In the genomic region with DNA sequence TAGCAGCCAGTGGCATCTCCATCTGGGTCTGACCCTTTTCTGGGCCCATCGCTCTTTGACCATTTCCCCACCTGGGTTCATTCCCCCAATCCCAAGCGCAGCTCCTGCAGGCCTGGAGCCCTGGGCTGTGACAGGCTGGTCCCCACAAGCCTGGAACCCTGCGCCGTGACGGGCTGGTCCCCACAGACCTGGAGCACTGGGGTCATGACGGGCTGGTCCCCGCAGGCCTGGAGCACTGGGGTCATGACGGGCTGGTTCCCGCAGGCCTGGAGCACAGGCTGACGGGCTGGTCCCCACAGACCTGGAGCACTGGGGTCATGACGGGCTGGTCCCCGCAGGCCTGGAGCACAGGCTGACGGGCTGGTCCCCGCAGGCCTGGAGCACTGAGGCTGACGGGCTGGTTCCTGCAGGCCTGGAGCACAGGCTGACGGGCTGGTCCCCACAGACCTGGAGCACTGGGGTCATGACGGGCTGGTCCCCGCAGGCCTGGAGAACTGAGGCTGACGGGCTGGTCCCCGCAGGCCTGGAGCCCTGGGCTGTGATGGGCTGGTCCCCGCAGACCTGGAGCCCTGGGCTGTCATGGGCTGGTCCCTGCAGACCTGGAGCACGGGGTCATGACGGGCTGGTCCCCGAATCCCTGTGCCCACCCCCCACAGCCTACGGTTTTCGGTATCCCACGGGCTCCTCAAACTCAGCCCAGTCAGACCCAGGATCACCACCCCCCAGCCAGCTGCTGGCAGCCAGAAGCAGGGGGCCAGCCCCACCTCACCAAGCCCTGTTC, we compare ENCODE assay signal across 15 cellular contexts. TPM values are rescaled to one million over a fixed set of nuclear protein-coding genes. Genes with fewer than 3 reads are reported as not detected.
A peak's percentile ranks its signal among the peaks of the same experiment; 100 is the strongest.
DNase-seq lines count a peak whose midpoint lies in the region; ATAC-seq and TF ChIP-seq lines count a peak whose summit lies in the region.
"Had no signal": no experiment of that assay in that cellular context is flagged by ENCODE, and none has a peak within 500 bp of the region (broad histone marks: within the 10 kb centered on the region; RNA-seq: fewer than 3 reads in every experiment).

No MANE protein-coding gene starts in this region.

- peak overlapping the region; percentile 82 for H3K27ac Mint-ChIP-seq in activated T-helper 17 cell treated with anti-CD3 and anti-CD28 coated beads, Interleukin-2, amount 50 U/mL, for 72 hours

- H3K9me3 Mint-ChIP-seq in activated T-helper 17 cell treated with anti-CD3 and anti-CD28 coated beads, Interleukin-2, amount 50 U/mL, for 72 hours = no peaks in the 10 kb centered on the region
- H3K9me3 Mint-ChIP-seq: activated CD4-positive, alpha-beta T cell treated with anti-CD3 and anti-CD28 coated beads, Interleukin-2, amount 10 ng/mL, durations not matched to agents 7 days and 5 days; brain; stimulated activated naive CD8-positive, alpha-beta T cell treated with anti-CD3 and anti-CD28 coated beads, Interleukin-15, amount 100 ng/mL, for 72 hours had no signal

- H3K36me3 Mint-ChIP-seq in activated T-helper 17 cell treated with anti-CD3 and anti-CD28 coated beads, Interleukin-2, amount 50 U/mL, for 72 hours (ENCODE audit: low read depth) = peaks cover 85% of the 10 kb centered on the region
- H3K36me3 Mint-ChIP-seq: brain had no signal

- no peaks in the 10 kb centered on the region for H3K9me3 ChIP-seq in right cardiac atrium (ENCODE audit: control insufficient read depth, low read length)
- H3K9me3 ChIP-seq in lower lobe of right lung = no peaks in the 10 kb centered on the region
- no peaks in the 10 kb centered on the region for H3K9me3 ChIP-seq in aorta (ENCODE audit: control insufficient read depth, low read length)
- H3K9me3 ChIP-seq: HAP-1, vagina had no signal

- 88% methylated on average over 27 of the region's 27 CpGs for WGBS in right cardiac atrium
- WGBS in aorta, 2 donors = 86 to 88% methylated on average over 27 of the region's 27 CpGs

- DNase-seq in right cardiac atrium (peak in 1 of 3 donors; percentile 63), Right ventricle myocardium superior (no peak), lower lobe of right lung (no peak), aorta (peak; percentile 44 to 71), DMS 273 treated with DMSO at 0.1 percent for 48 hours (lab: John Stamatoyannopoulos, UW) (no peak), UCSD-AML1 (lab: John Stamatoyannopoulos, UW; ENCODE audit: unreplicated experiment) (no peak)
- no peak for DNase-seq in central memory CD4-positive, alpha-beta T cell

- peak overlapping the region; percentile 69 for H3K4me3 Mint-ChIP-seq in activated T-helper 17 cell treated with anti-CD3 and anti-CD28 coated beads, Interleukin-2, amount 50 U/mL, for 72 hours
- H3K4me3 Mint-ChIP-seq: activated CD4-positive, alpha-beta T cell treated with anti-CD3 and anti-CD28 coated beads, Interleukin-2, amount 10 ng/mL, durations not matched to agents 7 days and 5 days; brain; stimulated activated naive CD8-positive, alpha-beta T cell treated with anti-CD3 and anti-CD28 coated beads, Interleukin-15, amount 100 ng/mL, for 72 hours had no signal

- intact Hi-C loops in right cardiac atrium (cut with DNase I) = loop anchor here in 3 of 4 donors (5.0 to 10.0 kb wide), 4 partner anchors 60 to 140 kb away; no protein-coding TSS in a partner anchor
- intact Hi-C loops in Right ventricle myocardium superior (cut with DNase I) = loop anchor here (2.0 to 10.0 kb wide), 3 partner anchors 63 to 313 kb away; no protein-coding TSS in a partner anchor
- intact Hi-C loops in lower lobe of right lung (cut with DNase I) = no loop called here
- intact Hi-C loops in aorta (cut with DNase I) = loop anchor here (1.0 to 10.0 kb wide), 5 partner anchors 60 to 313 kb away; no protein-coding TSS in a partner anchor

- H3K4me1 Mint-ChIP-seq in activated T-helper 17 cell treated with anti-CD3 and anti-CD28 coated beads, Interleukin-2, amount 50 U/mL, for 72 hours = peaks cover 28% of the 10 kb centered on the region

- H3K4me3 ChIP-seq in right cardiac atrium (ENCODE audit: low read length) (no peak overlapping the region), lower lobe of right lung (no peak overlapping the region), aorta (ENCODE audit: low read length in 2 of 2) (no peak overlapping the region)
- H3K4me3 ChIP-seq: HAP-1, skin epidermis, vagina had no signal

- no peak for TF ChIP-seq CTCF in lower lobe of right lung (IDR thresholded peaks at IDR 0.05)

- H3K27ac ChIP-seq in right cardiac atrium (ENCODE audit: low read length) (no peak overlapping the region), lower lobe of right lung (no peak overlapping the region), aorta (ENCODE audit: low read depth in 1 of 2, low read length in 2 of 2) (no peak overlapping the region)
- H3K27ac ChIP-seq: vagina had no signal

- no peaks in the 10 kb centered on the region for H3K4me1 ChIP-seq in right cardiac atrium (ENCODE audit: control insufficient read depth, insufficient read depth, low read length)
- peaks cover 19% of the 10 kb centered on the region for H3K4me1 ChIP-seq in lower lobe of right lung
- no peaks in the 10 kb centered on the region for H3K4me1 ChIP-seq in aorta (ENCODE audit: control insufficient read depth in 1 of 2, insufficient read depth in 2 of 2, low read length in 2 of 2)

- peak; percentile 3 to 5 for ATAC-seq in right cardiac atrium
- ATAC-seq in Right ventricle myocardium superior (ENCODE audit: poor library complexity) = no peak
- ATAC-seq in activated T-helper 17 cell treated with anti-CD3 and anti-CD28 coated beads, Interleukin-2, amount 50 U/mL, for 72 hours (replicated peaks) = no peak
- ATAC-seq in lower lobe of right lung = peak; percentile 4 to 10
- ATAC-seq in aorta (ENCODE audit: low FRiP score) = no peak

- no peaks in the 10 kb centered on the region for H3K27me3 Mint-ChIP-seq in activated T-helper 17 cell treated with anti-CD3 and anti-CD28 coated beads, Interleukin-2, amount 50 U/mL, for 72 hours
- H3K27me3 Mint-ChIP-seq: activated CD4-positive, alpha-beta T cell treated with anti-CD3 and anti-CD28 coated beads, Interleukin-2, amount 10 ng/mL, durations not matched to agents 7 days and 5 days; stimulated activated naive CD8-positive, alpha-beta T cell treated with anti-CD3 and anti-CD28 coated beads, Interleukin-15, amount 100 ng/mL, for 72 hours had no signal

- H3K36me3 ChIP-seq in lower lobe of right lung (peaks cover 67% of the 10 kb centered on the region), aorta (ENCODE audit: control insufficient read depth in 1 of 2, insufficient read depth in 2 of 2, low read length in 1 of 2) (no peaks in the 10 kb centered on the region)
- H3K36me3 ChIP-seq: HAP-1, vagina had no signal

- no peaks in the 10 kb centered on the region for H3K27me3 ChIP-seq in right cardiac atrium (ENCODE audit: control insufficient read depth, insufficient read depth)
- H3K27me3 ChIP-seq in lower lobe of right lung (ENCODE audit: low read depth) = no peaks in the 10 kb centered on the region
- no peaks in the 10 kb centered on the region for H3K27me3 ChIP-seq in aorta (ENCODE audit: control insufficient read depth in 1 of 2, insufficient read depth in 2 of 2, low read length in 1 of 2)
- H3K27me3 ChIP-seq: vagina had no signal

RNA-seq across cellular contexts. Expression of a gene that starts 16.6 kb away (rescaled TPM):
- total RNA-seq in right cardiac atrium (10 to 100 TPM; 27.9 to 45.4 (median 38.2) TPM), Right ventricle myocardium superior (57.2 TPM), lower lobe of right lung (173 TPM), aorta (10 to 100 TPM; 33.7 to 63.2 TPM)
- polyA plus RNA-seq in right cardiac atrium (21.2 TPM), aorta (1 to 10 TPM; 5.5 to 9.1 TPM)
- total RNA-seq in activated T-helper 17 cell treated with anti-CD3 and anti-CD28 coated beads, Interleukin-2, amount 50 U/mL, for 72 hours = 100 to 1,000 TPM; 165 to 351 TPM

RNA-seq across cellular contexts. Expression of a gene that starts 18.7 kb away (rescaled TPM):
- total RNA-seq in right cardiac atrium (1 to 10 TPM; 2.6 to 3.9 (median 3.0) TPM), Right ventricle myocardium superior (1.6 TPM), lower lobe of right lung (33.8 TPM), aorta (10 to 100 TPM in 1 of 2 donors, 1 to 10 TPM in 1; 6.6 to 14.4 TPM)
- polyA plus RNA-seq in right cardiac atrium (2.4 TPM), aorta (1 to 10 TPM; 1.0 to 8.0 TPM)
- total RNA-seq in activated T-helper 17 cell treated with anti-CD3 and anti-CD28 coated beads, Interleukin-2, amount 50 U/mL, for 72 hours = 100 to 1,000 TPM; 126 to 250 TPM

RNA-seq across cellular contexts. Expression of a gene that starts 34.3 kb away (rescaled TPM):
- total RNA-seq in right cardiac atrium (not detected), Right ventricle myocardium superior (not detected), lower lobe of right lung (not detected), aorta (not detected)
- polyA plus RNA-seq in right cardiac atrium (not detected), aorta (under 1 TPM in 1 of 2 donors, not detected in 1; 0.13 TPM)
- total RNA-seq in activated T-helper 17 cell treated with anti-CD3 and anti-CD28 coated beads, Interleukin-2, amount 50 U/mL, for 72 hours = under 1 TPM; 0.67 to 0.82 TPM
- total RNA-seq: activated CD4-positive, alpha-beta T cell treated with anti-CD3 and anti-CD28 coated beads, Interleukin-2, amount 10 ng/mL, durations not matched to agents 7 days and 5 days; occipital lobe; vagina had no signal

RNA-seq across cellular contexts. Expression of a gene that starts 56.5 kb away (rescaled TPM):
- total RNA-seq in right cardiac atrium (10 to 100 TPM; 81.9 to 92.2 (median 83.9) TPM), Right ventricle myocardium superior (99.8 TPM), lower lobe of right lung (217 TPM), aorta (10 to 100 TPM; 67.7 to 69.9 TPM)
- polyA plus RNA-seq in right cardiac atrium (85.8 TPM), aorta (10 to 100 TPM; 49.0 to 91.9 TPM)
- 100 to 1,000 TPM in 1 of 2 donors, 10 to 100 TPM in 1; 90.4 to 118 TPM for total RNA-seq in activated T-helper 17 cell treated with anti-CD3 and anti-CD28 coated beads, Interleukin-2, amount 50 U/mL, for 72 hours

Comparison
In these comparisons a context has a peak if more than half of its experiments do, and no peak if none do; other contexts are left out.
1. ATAC-seq: peak in right cardiac atrium (2 of 2) and lower lobe of right lung (2 of 2); none in Right ventricle myocardium superior (single experiment), activated T-helper 17 cell treated with anti-CD3 and anti-CD28 coated beads, Interleukin-2, amount 50 U/mL, for 72 hours (single experiment) and aorta (single experiment).
2. DNase-seq: peak in aorta (2 of 2); none in Right ventricle myocardium superior (single experiment), lower lobe of right lung (single experiment), central memory CD4-positive, alpha-beta T cell (single experiment), DMS 273 treated with DMSO at 0.1 percent for 48 hours (single experiment) and UCSD-AML1 (single experiment).